In the genomic region with DNA sequence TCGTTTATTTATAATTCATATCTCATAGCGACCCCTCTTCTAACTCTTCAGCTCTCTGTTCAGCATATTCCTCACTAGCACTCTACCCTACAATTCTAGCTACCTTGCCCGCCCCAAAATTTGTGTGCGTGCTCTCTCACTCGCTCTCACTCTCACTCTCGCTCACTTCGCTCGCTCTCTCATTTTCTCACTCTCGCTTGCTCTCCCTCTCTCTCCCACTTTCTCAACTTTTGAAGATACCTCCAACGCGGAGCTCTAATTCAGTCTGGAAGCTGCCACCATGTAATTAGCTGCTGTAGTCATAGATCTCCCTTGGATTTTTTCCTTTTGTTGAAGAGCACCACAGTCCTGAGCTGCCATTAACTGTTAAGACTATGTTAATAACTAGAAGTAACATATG, we compare ENCODE assay signal across 21 cellular contexts. TPM values are rescaled to one million over a fixed set of nuclear protein-coding genes. Genes with fewer than 3 reads are reported as not detected.
DNase-seq lines count a peak whose midpoint lies in the region; ATAC-seq and TF ChIP-seq lines count a peak whose summit lies in the region.
"Had no signal": no experiment of that assay in that cellular context is flagged by ENCODE, and none has a peak within 500 bp of the region (broad histone marks: within the 10 kb centered on the region; RNA-seq: fewer than 3 reads in every experiment).

No MANE protein-coding gene starts in this region.

- H3K9me3 ChIP-seq in HEK293 (ENCODE audit: control insufficient read depth, insufficient read depth, low read depth, low read length) (no peaks in the 10 kb centered on the region), hepatocyte (ENCODE audit: low read depth) (no peaks in the 10 kb centered on the region), skeletal muscle satellite cell (replicated peaks; ENCODE audit: low read length) (no peaks in the 10 kb centered on the region)
- H3K9me3 ChIP-seq: BLaER1 treated with 17β-estradiol and CSF1 and Interleukin-3, amounts not matched to agents 10 nM and 100 nM; MG63 had no signal

- H3K4me1 ChIP-seq in HEK293 (ENCODE audit: control insufficient read depth, insufficient read depth, low read length) (no peaks in the 10 kb centered on the region), hepatocyte (ENCODE audit: insufficient read depth) (no peaks in the 10 kb centered on the region), skeletal muscle satellite cell (ENCODE audit: control insufficient read depth, insufficient read depth, low read length) (peaks cover 54% of the 10 kb centered on the region)
- H3K4me1 ChIP-seq: BLaER1 treated with 17β-estradiol and CSF1 and Interleukin-3, amounts not matched to agents 10 nM and 100 nM had no signal

- H3K27ac ChIP-seq in HEK293 (ENCODE audit: extremely low read depth, low read depth, low read length): no peak overlapping the region
- peak overlapping the region; percentile 36 for H3K27ac ChIP-seq in hepatocyte
- H3K27ac ChIP-seq: BLaER1 treated with 17β-estradiol and CSF1 and Interleukin-3, amounts not matched to agents 10 nM and 100 nM; RWPE1 had no signal

- POLR2A ChIA-PET in HEK293 (lab: Yijun Ruan, JAX): no interaction called here
- POLR2A ChIA-PET in WTC11 (lab: Charles Lee): no interaction called here

- H3K27me3 ChIP-seq in hepatocyte: no peaks in the 10 kb centered on the region
- no peaks in the 10 kb centered on the region for H3K27me3 ChIP-seq in skeletal muscle satellite cell (ENCODE audit: control insufficient read depth, insufficient read depth, low read length)
- H3K27me3 ChIP-seq: BLaER1 treated with 17β-estradiol and CSF1 and Interleukin-3, amounts not matched to agents 10 nM and 100 nM; MG63 had no signal

- no peak overlapping the region for H2AFZ ChIP-seq in hepatocyte

- H3K36me3 Mint-ChIP-seq in WTC11: peaks cover 32% of the 10 kb centered on the region

- no peak overlapping the region for H3K4me2 ChIP-seq in hepatocyte
- H3K4me2 ChIP-seq in skeletal muscle satellite cell (ENCODE audit: low read length): no peak overlapping the region
- H3K4me2 ChIP-seq: BLaER1 treated with 17β-estradiol and CSF1 and Interleukin-3, amounts not matched to agents 10 nM and 100 nM had no signal

- CTCF ChIA-PET in HEK293 (lab: Yijun Ruan, JAX): interaction anchor here (0.8 kb wide), 1 partner anchor 714 kb away, joined by 3 read pairs; no protein-coding TSS in a partner anchor
- CTCF ChIA-PET in WTC11 (lab: Charles Lee): no interaction called here

- H3K36me3 ChIP-seq in HEK293 (ENCODE audit: control insufficient read depth in 2 of 2, insufficient read depth in 1 of 2, low read length in 2 of 2): peaks cover 6 to 44% of the 10 kb centered on the region in 2 experiments
- H3K36me3 ChIP-seq in hepatocyte (replicated peaks; ENCODE audit: insufficient read depth, low read depth): no peaks in the 10 kb centered on the region
- H3K36me3 ChIP-seq in skeletal muscle satellite cell (ENCODE audit: insufficient read depth, low read length): peaks cover 19% of the 10 kb centered on the region

- 98% methylated on average over 11 of the region's 11 CpGs for WGBS in hepatocyte (ENCODE audit: low lambda C conversion rate, missing lambda C conversion rate)

- no peak overlapping the region for H3K4me3 Mint-ChIP-seq in WTC11
- H3K4me3 Mint-ChIP-seq: CD8-positive, alpha-beta T cell had no signal

- H3K4me1 Mint-ChIP-seq in WTC11: peaks cover 20% of the 10 kb centered on the region

- ATAC-seq in WTC11 (no peak; the same call in 1 of the 2 replicates), GM19467 (IDR thresholded peaks at IDR 0.05; ENCODE audit: unreplicated experiment) (no peak)
- ATAC-seq: CD8-positive, alpha-beta T cell had no signal

- no peak for TF ChIP-seq CTCF in HEK293 (tag by site-specific recombination; IDR thresholded peaks at IDR 0.05)
- no peak for TF ChIP-seq CTCF in WTC11 (IDR thresholded peaks at IDR 0.05)
- TF ChIP-seq CTCF in hepatocyte (IDR thresholded peaks at IDR 0.05; ENCODE audit: poor library complexity): no peak

- H3K79me2 ChIP-seq in hepatocyte: no peaks in the 10 kb centered on the region

- H3K9me2 ChIP-seq in hepatocyte (replicated peaks; ENCODE audit: insufficient read depth): no peaks in the 10 kb centered on the region

- H3K27me3 Mint-ChIP-seq in WTC11 (ENCODE audit: low read depth): no peaks in the 10 kb centered on the region

- peak overlapping the region; percentile 37 for H3K9ac ChIP-seq in skeletal muscle satellite cell (ENCODE audit: low read depth, low read length)
- H3K9ac ChIP-seq: BLaER1 treated with 17β-estradiol and CSF1 and Interleukin-3, amounts not matched to agents 10 nM and 100 nM had no signal

- no peaks in the 10 kb centered on the region for H3K9me3 Mint-ChIP-seq in WTC11
- H3K9me3 Mint-ChIP-seq: CD8-positive, alpha-beta T cell had no signal

- peak overlapping the region; percentile 90 for H3K27ac Mint-ChIP-seq in WTC11
- H3K27ac Mint-ChIP-seq: CD8-positive, alpha-beta T cell had no signal

- no peak for DNase-seq in WTC11 (ENCODE audit: low spot score)
- DNase-seq in hepatocyte (ENCODE audit: low spot score): no peak
- DNase-seq in NCI-H1417 (lab: John Stamatoyannopoulos, UW): no peak
- DNase-seq in 8988T: no peak
- DNase-seq: ACHN; Calu3; CD8-positive, alpha-beta T cell; DMS153; Kasumi-1; MG63; NCI-H1417 treated with DMSO at 0.1 percent for 48 hours; NCI-H187; NK-92 treated with Interleukin-12 subunit alpha and Interleukin-12 subunit beta, amount 100 ng/mL, for 24 hours; SHP77 treated with DMSO at 0.1 percent for 48 hours had no signal

- H4K20me1 ChIP-seq in hepatocyte (ENCODE audit: insufficient read depth, poor library complexity, severe bottlenecking): no peaks in the 10 kb centered on the region

- H3K4me3 ChIP-seq in HEK293 (ENCODE audit: low read depth, low read length) (no peak overlapping the region), hepatocyte (no peak overlapping the region), skeletal muscle satellite cell (ENCODE audit: low read length) (no peak overlapping the region)
- H3K4me3 ChIP-seq: BLaER1 treated with 17β-estradiol and CSF1 and Interleukin-3, amounts not matched to agents 10 nM and 100 nM; MG63 had no signal

TF ChIP-seq in HEK293, 187 proteins besides CTCF, POLR2A, EP300 and RAD21:
- TF ChIP-seq ZNF830 (tag by site-specific recombination; IDR thresholded peaks at IDR 0.05; ENCODE audit: low read depth): no peak
- peak; percentile 98 for TF ChIP-seq PRDM1 (tag by site-specific recombination; IDR thresholded peaks at IDR 0.05)
- TF ChIP-seq ZNF558 (tag by site-specific recombination; IDR thresholded peaks at IDR 0.05): no peak
- peak; percentile 63; the same call in 1 of the 2 replicates for TF ChIP-seq ZNF596 (tag by site-specific recombination; IDR thresholded peaks at IDR 0.05)
TF ChIP-seq in HEK293: peak in this region for 2.

TF ChIP-seq in WTC11, 78 proteins besides CTCF, POLR2A, EP300 and RAD21 (continues in another document):
- TF ChIP-seq, protein P1, sequence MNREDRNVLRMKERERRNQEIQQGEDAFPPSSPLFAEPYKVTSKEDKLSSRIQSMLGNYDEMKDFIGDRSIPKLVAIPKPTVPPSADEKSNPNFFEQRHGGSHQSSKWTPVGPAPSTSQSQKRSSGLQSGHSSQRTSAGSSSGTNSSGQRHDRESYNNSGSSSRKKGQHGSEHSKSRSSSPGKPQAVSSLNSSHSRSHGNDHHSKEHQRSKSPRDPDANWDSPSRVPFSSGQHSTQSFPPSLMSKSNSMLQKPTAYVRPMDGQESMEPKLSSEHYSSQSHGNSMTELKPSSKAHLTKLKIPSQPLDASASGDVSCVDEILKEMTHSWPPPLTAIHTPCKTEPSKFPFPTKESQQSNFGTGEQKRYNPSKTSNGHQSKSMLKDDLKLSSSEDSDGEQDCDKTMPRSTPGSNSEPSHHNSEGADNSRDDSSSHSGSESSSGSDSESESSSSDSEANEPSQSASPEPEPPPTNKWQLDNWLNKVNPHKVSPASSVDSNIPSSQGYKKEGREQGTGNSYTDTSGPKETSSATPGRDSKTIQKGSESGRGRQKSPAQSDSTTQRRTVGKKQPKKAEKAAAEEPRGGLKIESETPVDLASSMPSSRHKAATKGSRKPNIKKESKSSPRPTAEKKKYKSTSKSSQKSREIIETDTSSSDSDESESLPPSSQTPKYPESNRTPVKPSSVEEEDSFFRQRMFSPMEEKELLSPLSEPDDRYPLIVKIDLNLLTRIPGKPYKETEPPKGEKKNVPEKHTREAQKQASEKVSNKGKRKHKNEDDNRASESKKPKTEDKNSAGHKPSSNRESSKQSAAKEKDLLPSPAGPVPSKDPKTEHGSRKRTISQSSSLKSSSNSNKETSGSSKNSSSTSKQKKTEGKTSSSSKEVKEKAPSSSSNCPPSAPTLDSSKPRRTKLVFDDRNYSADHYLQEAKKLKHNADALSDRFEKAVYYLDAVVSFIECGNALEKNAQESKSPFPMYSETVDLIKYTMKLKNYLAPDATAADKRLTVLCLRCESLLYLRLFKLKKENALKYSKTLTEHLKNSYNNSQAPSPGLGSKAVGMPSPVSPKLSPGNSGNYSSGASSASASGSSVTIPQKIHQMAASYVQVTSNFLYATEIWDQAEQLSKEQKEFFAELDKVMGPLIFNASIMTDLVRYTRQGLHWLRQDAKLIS (CRISPR knock-in tag; IDR thresholded peaks at IDR 0.05; ENCODE audit: borderline replicate concordance): no peak

RNA-seq across cellular contexts. Expression of a gene that starts 30.4 kb away (rescaled TPM):
- total RNA-seq in WTC11 (2021): 0.63 to 0.66 TPM in 2 of 3 replicates, not detected in the other
- total RNA-seq in hepatocyte: 0.50 and 2.2 TPM in 2 replicates
- polyA plus RNA-seq in hepatocyte: 0.75 TPM in 1 of 2 replicates, not detected in the other
- total RNA-seq in skeletal muscle satellite cell (2012; rRNA removed): 1.5 TPM in 1 of 2 replicates, not detected in the other
- total RNA-seq: G401, H4 had no signal
